ENCODE assay signal across 15 cellular contexts in the genomic region with DNA sequence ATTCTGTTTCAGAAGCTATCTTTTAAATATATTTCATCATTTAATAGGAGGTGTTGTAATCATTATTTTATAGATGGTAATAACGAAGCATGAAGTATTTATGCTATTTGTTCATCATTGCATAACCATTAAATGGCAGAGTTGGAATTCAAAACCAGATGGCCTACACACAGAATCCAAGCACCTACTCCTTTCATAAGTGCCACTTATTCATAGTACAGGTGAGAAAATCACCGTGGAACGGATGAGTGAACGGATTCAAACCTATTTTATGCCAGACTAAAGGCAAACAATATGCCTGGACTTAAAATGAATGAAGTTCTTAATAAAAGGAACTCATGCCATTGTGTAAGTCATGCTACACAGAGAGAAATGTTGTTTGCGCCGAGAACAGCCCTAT.
DNase-seq lines count a peak whose midpoint lies in the region; ATAC-seq and TF ChIP-seq lines count a peak whose summit lies in the region.
"Had no signal": no experiment of that assay in that cellular context is flagged by ENCODE, and none has a peak within 500 bp of the region (broad histone marks: within the 10 kb centered on the region; RNA-seq: fewer than 3 reads in every experiment).

No MANE protein-coding gene starts in this region.

- peak; percentile 88 for DNase-seq in DMS153 (lab: John Stamatoyannopoulos, UW)
- DNase-seq in DMS53 (lab: John Stamatoyannopoulos, UW), result peak; percentile 48
- DNase-seq in NCI-H774 (lab: John Stamatoyannopoulos, UW), result peak; percentile 65
- no peak for DNase-seq in left lung
- no peak for DNase-seq in activated T-cell treated with anti-CD3 and anti-CD28 coated beads for 4 hours
- DNase-seq in ecto neural progenitor cell (ENCODE audit: low spot score), result no peak
- no peak for DNase-seq in foreskin melanocyte
- DNase-seq: CD8-positive, alpha-beta T cell; COR-L47; DMS79 treated with DMSO at 0.1 percent for 48 hours; EL; H9 had no signal

- no peaks in the 10 kb centered on the region for H3K4me1 ChIP-seq in left lung
- H3K4me1 ChIP-seq: A549 had no signal

- intact Hi-C loops in left lung (cut with DNase I), result no loop called here

- H3K27ac ChIP-seq in left lung, result no peak overlapping the region
- H3K27ac ChIP-seq: A549 had no signal

- H3K4me3 ChIP-seq in left lung, result no peak overlapping the region
- H3K4me3 ChIP-seq: A549, GM23338 had no signal

- no peaks in the 10 kb centered on the region for H3K9me3 ChIP-seq in left lung
- H3K9me3 ChIP-seq: A549 had no signal

- TF ChIP-seq CTCF in left lung (IDR thresholded peaks at IDR 0.05), result no peak

- H3K27me3 ChIP-seq in left lung, result no peaks in the 10 kb centered on the region

- no peaks in the 10 kb centered on the region for H3K36me3 ChIP-seq in left lung

- peak; percentile 69 for ATAC-seq in left lung
- ATAC-seq: A549; CD8-positive, alpha-beta T cell; GM23338; HepG2 had no signal

Comparison
In these comparisons a context has a peak if more than half of its experiments do, and no peak if none do; other contexts are left out.
1. DNase-seq: peak in DMS153 (single experiment), DMS53 (single experiment) and NCI-H774 (single experiment); none in left lung (0 of 2), activated T-cell treated with anti-CD3 and anti-CD28 coated beads for 4 hours (single experiment), ecto neural progenitor cell (single experiment) and foreskin melanocyte (single experiment).